9 cellular contexts compared by ENCODE assay signal in the genomic region with DNA sequence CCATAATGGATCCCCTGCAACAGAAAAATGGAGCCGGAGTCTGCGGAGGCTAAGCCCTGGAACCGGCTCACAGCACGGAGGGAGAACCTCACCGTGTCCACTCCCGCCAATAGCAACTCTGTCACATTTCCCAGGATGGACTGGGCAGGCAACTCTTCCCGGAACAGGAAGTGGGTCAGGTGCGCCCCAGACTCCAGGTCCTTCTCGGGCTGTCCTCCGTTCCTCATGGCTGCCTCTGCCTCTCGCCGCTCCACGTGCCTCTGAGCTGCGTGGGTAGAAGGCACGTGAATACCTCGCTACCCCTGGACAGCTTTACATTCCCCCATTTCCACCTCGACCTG. TPM values are rescaled to one million over a fixed set of nuclear protein-coding genes. Genes with fewer than 3 reads are reported as not detected.
DNase-seq lines count a peak whose midpoint lies in the region; ATAC-seq, FAIRE-seq and TF ChIP-seq lines count a peak whose summit lies in the region.
"Had no signal": no experiment of that assay in that cellular context is flagged by ENCODE, and none has a peak within 500 bp of the region (broad histone marks: within the 10 kb centered on the region; RNA-seq: fewer than 3 reads in every experiment).

No MANE protein-coding gene starts in this region.

- ATAC-seq in HG02885 (IDR thresholded peaks at IDR 0.05; ENCODE audit: poor library complexity, unreplicated experiment): peak; percentile 10
- no peak for ATAC-seq in HG02588 (IDR thresholded peaks at IDR 0.05; ENCODE audit: unreplicated experiment)

- H3K4me3 ChIP-seq in ascending aorta: peak overlapping the region; percentile 43 to 63

- peak overlapping the region; percentile 81 for H3K4me3 Mint-ChIP-seq in Calu3 (ENCODE audit: low read depth, unreplicated experiment)
- H3K4me3 Mint-ChIP-seq in mesothelial cell of epicardium: peak overlapping the region; percentile 34

- H3K27ac Mint-ChIP-seq in Calu3 (ENCODE audit: unreplicated experiment) (no peak overlapping the region), mesothelial cell of epicardium (no peak overlapping the region)

- no peak for TF ChIP-seq POLR2A in H54 (IDR thresholded peaks at IDR 0.05; ENCODE audit: low read depth, low read length)

- CTCF ChIA-PET in Calu3 (lab: Charles Lee): interaction anchor here (0.8 to 0.9 kb wide), 2 partner anchors 20 to 56 kb away, joined by 3 read pairs; partner anchors contain the start of gene TSPAN31

- no peaks in the 10 kb centered on the region for H3K9me3 ChIP-seq in ascending aorta

- peak; percentile 32 for DNase-seq in Calu3
- no peak for DNase-seq in ascending aorta (ENCODE audit: low spot score in 2 of 2)
- no peak for DNase-seq in mesothelial cell of epicardium (ENCODE audit: low spot score in 2 of 2, unreplicated experiment in 2 of 2)
- DNase-seq in NCI-H526 treated with DMSO at 0.1 percent for 48 hours (lab: John Stamatoyannopoulos, UW): no peak
- no peak for DNase-seq in H54 (ENCODE audit: insufficient read length, low spot score)
- no peak for DNase-seq in mucosa of gallbladder (ENCODE audit: low spot score)

- no peak for FAIRE-seq in H54 (lab: Jason Lieb, UNC)
- FAIRE-seq: islet of Langerhans had no signal

- peaks cover 42% of the 10 kb centered on the region for H3K36me3 Mint-ChIP-seq in Calu3 (ENCODE audit: insufficient read depth, unreplicated experiment)
- peaks cover 6% of the 10 kb centered on the region for H3K36me3 Mint-ChIP-seq in mesothelial cell of epicardium

- H3K4me1 Mint-ChIP-seq in Calu3 (ENCODE audit: low read depth, unreplicated experiment) (peaks cover 22% of the 10 kb centered on the region), mesothelial cell of epicardium (peaks cover 22% of the 10 kb centered on the region)

- H3K9me3 Mint-ChIP-seq in Calu3 (ENCODE audit: low read depth, unreplicated experiment) (no peaks in the 10 kb centered on the region), mesothelial cell of epicardium (no peaks in the 10 kb centered on the region)

- peaks cover 45% of the 10 kb centered on the region for H3K27me3 Mint-ChIP-seq in Calu3 (ENCODE audit: unreplicated experiment)
- H3K27me3 Mint-ChIP-seq in mesothelial cell of epicardium (ENCODE audit: low read depth): peaks cover 87% of the 10 kb centered on the region

- no peaks in the 10 kb centered on the region for H3K27me3 ChIP-seq in ascending aorta

- no peak overlapping the region for H3K27ac ChIP-seq in ascending aorta

- TF ChIP-seq CTCF in Calu3 (IDR thresholded peaks at IDR 0.05; ENCODE audit: unreplicated experiment): no peak
- no peak for TF ChIP-seq CTCF in ascending aorta (IDR thresholded peaks at IDR 0.05)
- no peak for TF ChIP-seq CTCF in mesothelial cell of epicardium (IDR thresholded peaks at IDR 0.05; ENCODE audit: unreplicated experiment)

- no peaks in the 10 kb centered on the region for H3K36me3 ChIP-seq in ascending aorta

- intact Hi-C loops in Calu3 (cut with micrococcal nuclease; ENCODE audit: unreplicated experiment) (no loop called here), ascending aorta (cut with DNase I) (loop anchor here (5.0 kb wide), 1 partner anchor 37 kb away; no protein-coding TSS in a partner anchor)

- peaks cover 0 to 23% of the 10 kb centered on the region in 2 donors for H3K4me1 ChIP-seq in ascending aorta

- no TSS peak for BruUV-seq in Calu3 (replicated peaks; lab: Mats Ljungman, UMichigan)

RNA-seq across cellular contexts. Expression of gene CYP27B1, which starts 2.2 kb away (rescaled TPM):
- total RNA-seq in Calu3 (2022): 1.8 TPM in 2 replicates
- total RNA-seq in ascending aorta: not detected
- total RNA-seq in mesothelial cell of epicardium: 3.3 to 4.7 TPM (median 4.0 TPM) in 3 replicates
- total RNA-seq in mucosa of gallbladder: 1.6 TPM

RNA-seq across cellular contexts. Expression of gene METTL1, which starts 7.3 kb away (rescaled TPM):
- 50.5 and 51.8 TPM in 2 replicates for total RNA-seq in Calu3 (2022)
- total RNA-seq in ascending aorta: 29.8 TPM
- total RNA-seq in mesothelial cell of epicardium: 31.3 to 32.3 TPM (median 32.1 TPM) in 3 replicates
- total RNA-seq in mucosa of gallbladder: 9.2 TPM

RNA-seq across cellular contexts. Expression of gene EEF1AKMT3, which starts 7.8 kb away (rescaled TPM):
- total RNA-seq in Calu3 (2022) (8.4 TPM in 2 replicates), ascending aorta (2.1 TPM), mesothelial cell of epicardium (8.7 to 10.5 TPM (median 10.5 TPM) in 3 replicates), mucosa of gallbladder (7.0 TPM)

RNA-seq across cellular contexts. Expression of gene MARCHF9, which starts 9.7 kb away (rescaled TPM):
- total RNA-seq in Calu3 (2022) (39.0 and 42.4 TPM in 2 replicates), ascending aorta (8.4 TPM), mesothelial cell of epicardium (11.0 to 13.2 TPM (median 12.7 TPM) in 3 replicates), mucosa of gallbladder (24.6 TPM)

RNA-seq across cellular contexts. Expression of gene CDK4, which starts 12.5 kb away (rescaled TPM):
- 188 and 199 TPM in 2 replicates for total RNA-seq in Calu3 (2022)
- 82.6 TPM for total RNA-seq in ascending aorta
- 171 to 177 TPM (median 175 TPM) in 3 replicates for total RNA-seq in mesothelial cell of epicardium
- 67.8 TPM for total RNA-seq in mucosa of gallbladder
